Comparison of ENCODE assay signal across 18 cellular contexts in the genomic region with DNA sequence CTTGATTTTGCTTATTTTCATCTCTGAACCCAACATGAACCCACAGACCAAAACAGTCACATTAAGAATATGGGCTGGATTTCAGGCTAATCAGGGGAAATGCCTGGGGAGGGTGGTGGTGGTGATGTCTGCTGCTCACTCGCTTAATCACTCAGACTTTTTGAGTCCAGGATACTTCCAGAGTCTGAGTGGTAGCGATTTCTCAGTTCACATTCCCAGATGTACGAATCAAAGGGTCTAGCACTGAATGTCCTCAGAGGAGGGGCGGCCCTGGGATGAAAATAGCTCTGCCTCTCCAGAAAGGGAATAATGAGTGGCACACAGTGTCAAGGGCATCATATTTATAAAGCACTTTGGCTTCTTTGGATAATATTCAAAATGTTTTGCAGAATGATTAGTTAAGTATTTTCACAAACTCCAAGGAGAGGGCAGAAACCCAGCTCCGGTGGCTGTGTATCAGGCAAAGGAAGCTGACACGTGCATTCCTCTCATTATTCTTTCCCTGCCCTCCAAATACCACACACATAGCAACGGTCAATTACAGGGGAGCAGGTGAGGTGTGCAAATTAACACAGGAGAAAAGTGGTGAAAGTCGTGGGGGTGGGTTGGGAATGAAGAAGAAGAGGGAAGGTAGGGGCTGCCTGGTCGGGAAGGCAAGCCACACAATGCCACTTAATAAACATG.
DNase-seq lines count a peak whose midpoint lies in the region; TF ChIP-seq lines count a peak whose summit lies in the region.
"Had no signal": no experiment of that assay in that cellular context is flagged by ENCODE, and none has a peak within 500 bp of the region (broad histone marks: within the 10 kb centered on the region; RNA-seq: fewer than 3 reads in every experiment).

No MANE protein-coding gene starts in this region.

- H3K4ac ChIP-seq in mesendoderm (ENCODE audit: low read depth, low read length), result no peak overlapping the region

- H3K18ac ChIP-seq in mesendoderm (ENCODE audit: low read length), result no peak overlapping the region

- H3K4me3 Mint-ChIP-seq in type B pancreatic cell, result peak overlapping the region; percentile 16
- H3K4me3 Mint-ChIP-seq: activated naive CD8-positive, alpha-beta T cell treated with anti-CD3 and anti-CD28 coated beads, Interleukin-2, amount 50 U/mL, for 24 hours; activated T-cell treated with anti-CD3 and anti-CD28 coated beads, Interleukin-2, amount 50 U/mL, for 72 hours; CD4-positive, alpha-beta T cell; naive thymus-derived CD8-positive, alpha-beta T cell had no signal

- DNase-seq in NCI-H1417 (lab: John Stamatoyannopoulos, UW), result peak in 2 of 3 experiments; percentile 5 to 18
- DNase-seq in NCI-H1417 treated with DMSO at 0.1 percent for 48 hours (lab: John Stamatoyannopoulos, UW), result no peak
- DNase-seq in mesendoderm, result peak; percentile 64
- no peak for DNase-seq in type B pancreatic cell (ENCODE audit: extremely low spot score, unreplicated experiment)
- no peak for DNase-seq in activated CD4-positive, alpha-beta T cell treated with anti-CD3 and anti-CD28 coated beads, Interleukin-2, amount 50 U/mL, for 48 hours
- no peak for DNase-seq in head of caudate nucleus
- DNase-seq in tibial artery, result no peak
- DNase-seq: activated naive CD8-positive, alpha-beta T cell treated with anti-CD3 and anti-CD28 coated beads, Interleukin-2, amount 50 U/mL, for 24 hours; activated T-cell treated with anti-CD3 and anti-CD28 coated beads, Interleukin-2, amount 50 U/mL, for 72 hours; CD4-positive, alpha-beta T cell; colonic mucosa; hippocampal formation; naive thymus-derived CD8-positive, alpha-beta T cell; NCI-H2081 treated with DMSO at 0.1 percent for 48 hours; NCI-H748 treated with DMSO at 0.1 percent for 48 hours had no signal

- peak overlapping the region; percentile 14 for H3K27ac Mint-ChIP-seq in type B pancreatic cell
- H3K27ac Mint-ChIP-seq: activated naive CD8-positive, alpha-beta T cell treated with anti-CD3 and anti-CD28 coated beads, Interleukin-2, amount 50 U/mL, for 24 hours; activated T-cell treated with anti-CD3 and anti-CD28 coated beads, Interleukin-2, amount 50 U/mL, for 72 hours; CD4-positive, alpha-beta T cell; naive thymus-derived CD8-positive, alpha-beta T cell had no signal

- 62 to 63% methylated on average over 6 to 7 of the region's 9 CpGs for WGBS in ectodermal cell, 2 experiments
- no CpG with 5 or more reads among the region's 9 CpGs for WGBS in mesendoderm (ENCODE audit: extremely low coverage, insufficient coverage, low lambda C conversion rate)

- no peak overlapping the region for H3K4me2 ChIP-seq in mesendoderm (ENCODE audit: low read length)

- intact Hi-C loops in head of caudate nucleus (cut with DNase I), result no loop called here
- intact Hi-C loops in tibial artery (cut with DNase I; ENCODE audit: low total_unique reads), result no loop called here

- H3K27me3 Mint-ChIP-seq in type B pancreatic cell, result no peaks in the 10 kb centered on the region
- H3K27me3 Mint-ChIP-seq: activated naive CD8-positive, alpha-beta T cell treated with anti-CD3 and anti-CD28 coated beads, Interleukin-2, amount 50 U/mL, for 24 hours had no signal

- no peaks in the 10 kb centered on the region for H3K9me3 Mint-ChIP-seq in type B pancreatic cell
- H3K9me3 Mint-ChIP-seq: activated naive CD8-positive, alpha-beta T cell treated with anti-CD3 and anti-CD28 coated beads, Interleukin-2, amount 50 U/mL, for 24 hours; activated T-cell treated with anti-CD3 and anti-CD28 coated beads, Interleukin-2, amount 50 U/mL, for 72 hours; CD4-positive, alpha-beta T cell had no signal

- no peak overlapping the region for H3K9ac ChIP-seq in mesendoderm (ENCODE audit: low read length)

- no peaks in the 10 kb centered on the region for H3K36me3 Mint-ChIP-seq in type B pancreatic cell
- H3K36me3 Mint-ChIP-seq: naive thymus-derived CD8-positive, alpha-beta T cell had no signal

- H2BK120ac ChIP-seq in mesendoderm (ENCODE audit: low read depth, low read length), result no peak overlapping the region

- H3K4me1 Mint-ChIP-seq in type B pancreatic cell (ENCODE audit: unreplicated experiment), result peaks cover 31% of the 10 kb centered on the region
- H3K4me1 Mint-ChIP-seq: activated naive CD8-positive, alpha-beta T cell treated with anti-CD3 and anti-CD28 coated beads, Interleukin-2, amount 50 U/mL, for 24 hours; naive thymus-derived CD8-positive, alpha-beta T cell had no signal

- H3K4me3 ChIP-seq in ectodermal cell (ENCODE audit: insufficient read depth, low read depth, low read length) (no peak overlapping the region), mesendoderm (ENCODE audit: low read length) (no peak overlapping the region), tibial artery (no peak overlapping the region)
- H3K4me3 ChIP-seq: colonic mucosa, HAP-1 had no signal

- no peak overlapping the region for H2BK5ac ChIP-seq in mesendoderm (ENCODE audit: low read length)

- no peaks in the 10 kb centered on the region for H3K27me3 ChIP-seq in ectodermal cell (ENCODE audit: control insufficient read depth, insufficient read depth, low read length, poor library complexity, severe bottlenecking)
- no peaks in the 10 kb centered on the region for H3K27me3 ChIP-seq in mesendoderm (ENCODE audit: insufficient read depth, low read length, poor library complexity)
- H3K27me3 ChIP-seq in tibial artery, result no peaks in the 10 kb centered on the region
- H3K27me3 ChIP-seq: colonic mucosa had no signal

- peak overlapping the region; percentile 52 for H3K27ac ChIP-seq in ectodermal cell (ENCODE audit: insufficient read depth, low read depth, low read length, poor library complexity, severe bottlenecking)
- no peak overlapping the region for H3K27ac ChIP-seq in mesendoderm (ENCODE audit: low read depth, low read length)
- no peak overlapping the region for H3K27ac ChIP-seq in tibial artery
- H3K27ac ChIP-seq: 22Rv1, colonic mucosa had no signal

- H3K9me3 ChIP-seq in ectodermal cell (ENCODE audit: control insufficient read depth, low read length) (no peaks in the 10 kb centered on the region), tibial artery (no peaks in the 10 kb centered on the region)
- H3K9me3 ChIP-seq: colonic mucosa, HAP-1 had no signal

- no peak overlapping the region for H3K23ac ChIP-seq in mesendoderm (ENCODE audit: low read length)

- H3K56ac ChIP-seq in mesendoderm (ENCODE audit: low read length), result peak overlapping the region; percentile 40

- no peak overlapping the region for H4K8ac ChIP-seq in mesendoderm (ENCODE audit: low read depth, low read length)

- peaks cover 15% of the 10 kb centered on the region for H3K4me1 ChIP-seq in ectodermal cell (ENCODE audit: control insufficient read depth, insufficient read depth, low read length)
- peaks cover 9% of the 10 kb centered on the region for H3K4me1 ChIP-seq in mesendoderm (ENCODE audit: control insufficient read depth, low read depth, low read length)
- H3K4me1 ChIP-seq in tibial artery, result peaks cover 0 to 7% (median 3%) of the 10 kb centered on the region in 4 donors
- H3K4me1 ChIP-seq: colonic mucosa, HAP-1 had no signal

- H4K5ac ChIP-seq in mesendoderm (ENCODE audit: low read length), result no peak overlapping the region

- no peaks in the 10 kb centered on the region for H3K36me3 ChIP-seq in ectodermal cell (ENCODE audit: control insufficient read depth, insufficient read depth, low read length)
- no peaks in the 10 kb centered on the region for H3K36me3 ChIP-seq in mesendoderm (ENCODE audit: control insufficient read depth, insufficient read depth, low read length)
- no peaks in the 10 kb centered on the region for H3K36me3 ChIP-seq in tibial artery
- H3K36me3 ChIP-seq: colonic mucosa, HAP-1 had no signal

- no peaks in the 10 kb centered on the region for H3K79me1 ChIP-seq in mesendoderm (ENCODE audit: low read length)

- no peaks in the 10 kb centered on the region for H3K79me2 ChIP-seq in mesendoderm (ENCODE audit: control insufficient read depth, insufficient read depth, low read length)

- TF ChIP-seq CTCF in type B pancreatic cell (conservative IDR thresholded peaks at IDR 0.05), result no peak
- no peak for TF ChIP-seq CTCF in tibial artery (IDR thresholded peaks at IDR 0.05)

- H2BK15ac ChIP-seq in mesendoderm (replicated peaks; ENCODE audit: low read depth), result no peak overlapping the region

- no peak overlapping the region for H2AK5ac ChIP-seq in mesendoderm (ENCODE audit: low read length)

Comparison
In these comparisons a context has a peak if more than half of its experiments do, and no peak if none do; other contexts are left out.
1. DNase-seq: peak in NCI-H1417 (2 of 3) and mesendoderm (single experiment); none in NCI-H1417 treated with DMSO at 0.1 percent for 48 hours (single experiment), type B pancreatic cell (single experiment), activated CD4-positive, alpha-beta T cell treated with anti-CD3 and anti-CD28 coated beads, Interleukin-2, amount 50 U/mL, for 48 hours (0 of 2), head of caudate nucleus (0 of 42) and tibial artery (0 of 2).